ENCODE assay signal across 9 cellular contexts in the genomic region with DNA sequence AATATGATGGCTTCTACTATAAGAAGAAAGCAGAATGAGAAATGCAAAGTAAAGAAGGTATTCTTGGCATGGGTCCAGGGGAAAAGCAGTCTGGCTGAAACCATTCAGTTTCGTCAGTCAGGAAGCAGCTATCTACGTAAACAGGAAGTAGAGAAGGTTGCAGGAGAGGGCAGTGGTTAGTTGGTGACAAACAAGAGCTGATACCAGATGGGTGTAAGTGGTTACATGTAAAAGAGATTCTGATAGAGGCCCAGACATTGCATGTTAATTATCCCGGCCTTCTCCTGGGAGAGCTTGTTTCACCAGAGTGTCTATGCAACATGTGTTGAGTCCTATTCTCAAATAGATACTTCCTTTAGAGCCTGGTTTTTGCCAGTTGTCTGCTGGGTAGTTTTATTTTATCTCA. TPM values are rescaled to one million over a fixed set of nuclear protein-coding genes. Genes with fewer than 3 reads are reported as not detected.
DNase-seq lines count a peak whose midpoint lies in the region; ATAC-seq and TF ChIP-seq lines count a peak whose summit lies in the region.
"Had no signal": no experiment of that assay in that cellular context is flagged by ENCODE, and none has a peak within 500 bp of the region (broad histone marks: within the 10 kb centered on the region; RNA-seq: fewer than 3 reads in every experiment).

No MANE protein-coding gene starts in this region.

- H4K20me1 ChIP-seq in Karpas-422 (ENCODE audit: insufficient read depth, low read depth, low read length): no peaks in the 10 kb centered on the region
- no peaks in the 10 kb centered on the region for H4K20me1 ChIP-seq in osteoblast (ENCODE audit: insufficient read depth, low read length)

- H3K79me2 ChIP-seq in Karpas-422 (ENCODE audit: low read length) (no peaks in the 10 kb centered on the region), osteoblast (ENCODE audit: insufficient read depth, low read length) (no peaks in the 10 kb centered on the region)

- no peak overlapping the region for H3K9ac ChIP-seq in Karpas-422 (ENCODE audit: low read length)

- H3K36me3 ChIP-seq in Karpas-422 (ENCODE audit: insufficient read depth, low read length) (no peaks in the 10 kb centered on the region), osteoblast (ENCODE audit: insufficient read depth, low read length) (no peaks in the 10 kb centered on the region)

- H2AFZ ChIP-seq in Karpas-422 (ENCODE audit: low read length): peak overlapping the region; percentile 65; the same call in 1 of the 2 replicates
- no peak overlapping the region for H2AFZ ChIP-seq in osteoblast (ENCODE audit: low read length)

- no peaks in the 10 kb centered on the region; the same call in 1 of the 2 replicates for H3K9me2 ChIP-seq in Karpas-422 (replicated peaks; ENCODE audit: insufficient read depth, low read length)

- H3K27me3 ChIP-seq in Karpas-422 (ENCODE audit: low read length) (no peaks in the 10 kb centered on the region), osteoblast (ENCODE audit: insufficient read depth, low read length) (no peaks in the 10 kb centered on the region)
- H3K27me3 ChIP-seq: SJCRH30 had no signal

- no peak for TF ChIP-seq CTCF in choroid plexus epithelial cell (conservative IDR thresholded peaks at IDR 0.05; ENCODE audit: low read depth, low read length)
- no peak for TF ChIP-seq CTCF in nephron progenitor cell (IDR thresholded peaks at IDR 0.05)
- no peak for TF ChIP-seq CTCF in osteoblast (IDR thresholded peaks at IDR 0.05; ENCODE audit: extremely low read depth, low read depth, low read length)

- peaks cover 30% of the 10 kb centered on the region for H3K36me3 Mint-ChIP-seq in nephron progenitor cell (ENCODE audit: low read depth)

- H3K9me3 Mint-ChIP-seq in nephron progenitor cell: peaks cover 34% of the 10 kb centered on the region

- ATAC-seq in GM21576 (IDR thresholded peaks at IDR 0.05; ENCODE audit: unreplicated experiment): peak; percentile 100

- H3K27me3 Mint-ChIP-seq in nephron progenitor cell (ENCODE audit: low read depth, poor library complexity): no peaks in the 10 kb centered on the region

- no peak overlapping the region for H3K4me3 Mint-ChIP-seq in nephron progenitor cell

- no peaks in the 10 kb centered on the region for H3K9me3 ChIP-seq in Karpas-422 (ENCODE audit: low read length)
- no peaks in the 10 kb centered on the region for H3K9me3 ChIP-seq in osteoblast (ENCODE audit: low read depth, low read length)

- H3K27ac ChIP-seq in Karpas-422 (ENCODE audit: low read length): no peak overlapping the region
- no peak overlapping the region for H3K27ac ChIP-seq in osteoblast (ENCODE audit: low read depth, low read length)
- H3K27ac ChIP-seq: SJCRH30 had no signal

- no peaks in the 10 kb centered on the region for H3K4me1 Mint-ChIP-seq in nephron progenitor cell

- DNase-seq in GF-D8 (lab: John Stamatoyannopoulos, UW) (peak; percentile 84), Karpas-422 (peak; percentile 46), T-helper 9 cell (peak; percentile 41), choroid plexus epithelial cell (ENCODE audit: low read depth) (peak; percentile 89), nephron progenitor cell (no peak), osteoblast (ENCODE audit: insufficient read length, low spot score, missing footprints) (no peak), SK-N-DZ (ENCODE audit: low spot score) (no peak)

- no peak overlapping the region for H3K4me2 ChIP-seq in Karpas-422 (ENCODE audit: low read depth, low read length, poor library complexity, severe bottlenecking)
- no peak overlapping the region for H3K4me2 ChIP-seq in osteoblast (ENCODE audit: insufficient read depth, low read length)

- H3K27ac Mint-ChIP-seq in nephron progenitor cell: peak overlapping the region; percentile 23

- H3K4me3 ChIP-seq in Karpas-422 (ENCODE audit: low read length): no peak overlapping the region
- H3K4me3 ChIP-seq in choroid plexus epithelial cell (ENCODE audit: low read depth, low read length): no peak overlapping the region
- no peak overlapping the region for H3K4me3 ChIP-seq in osteoblast (ENCODE audit: insufficient read depth, low read length)
- H3K4me3 ChIP-seq: SJCRH30 had no signal

- H3K4me1 ChIP-seq in Karpas-422 (ENCODE audit: low read length) (peaks cover 3% of the 10 kb centered on the region), osteoblast (ENCODE audit: insufficient read depth, low read length) (no peaks in the 10 kb centered on the region)

RNA-seq across cellular contexts. Expression of gene PSMA1, which starts 58.4 kb away (rescaled TPM):
- 98.7 and 217 TPM in 2 replicates for total RNA-seq in Karpas-422 (2014; rRNA removed; shearing (Covaris generic); ENCODE audit: low replicate concordance)
- 107 and 125 TPM in 2 replicates for total RNA-seq in osteoblast
- 274 and 296 TPM in 2 replicates for polyA plus RNA-seq in SK-N-DZ (2014; cell fraction: cytosol; rRNA removed)
- polyA plus RNA-seq in SK-N-DZ (2014; cell fraction: nucleus; rRNA removed): 548 and 556 TPM in 2 replicates

Comparison
In these comparisons a context has a peak if more than half of its experiments do, and no peak if none do; other contexts are left out.
1. DNase-seq: peak in GF-D8 (single experiment), Karpas-422 (single experiment), T-helper 9 cell (single experiment) and choroid plexus epithelial cell (single experiment); none in nephron progenitor cell (single experiment), osteoblast (single experiment) and SK-N-DZ (single experiment).